Comparison of ENCODE assay signal across 8 cellular contexts in genomic region chr3:81910244-81910852, GRCh38.
DNase-seq lines count a peak whose midpoint lies in the region; ATAC-seq and TF ChIP-seq lines count a peak whose summit lies in the region.

No MANE protein-coding gene starts in this region.

- no peaks in the 10 kb centered on the region for H3K9me3 Mint-ChIP-seq in mesothelial cell of epicardium

- no peak overlapping the region for H3K4me3 Mint-ChIP-seq in mesothelial cell of epicardium

- TF ChIP-seq CTCF in AG09319 (IDR thresholded peaks at IDR 0.05; ENCODE audit: low read depth, low read length) (peak; percentile 72), GM12865 (IDR thresholded peaks at IDR 0.05; ENCODE audit: insufficient read depth, low read depth, low read length, missing control alignments) (peak; percentile 55), mesothelial cell of epicardium (IDR thresholded peaks at IDR 0.05; ENCODE audit: unreplicated experiment) (peak; percentile 88)

- H3K36me3 Mint-ChIP-seq in mesothelial cell of epicardium: no peaks in the 10 kb centered on the region

- H3K4me1 Mint-ChIP-seq in mesothelial cell of epicardium: peaks cover 18% of the 10 kb centered on the region

- H3K27me3 Mint-ChIP-seq in mesothelial cell of epicardium (ENCODE audit: low read depth): no peaks in the 10 kb centered on the region

- peak; percentile 86 for ATAC-seq in HG02885 (IDR thresholded peaks at IDR 0.05; ENCODE audit: poor library complexity, unreplicated experiment)

- H3K27ac Mint-ChIP-seq in mesothelial cell of epicardium: no peak overlapping the region

- DNase-seq in AG09319 (ENCODE audit: extremely low read depth, low read depth): no peak
- peak; percentile 42 for DNase-seq in GM12865 (ENCODE audit: low read depth)
- peak; percentile 76 for DNase-seq in NCI-H82 (lab: John Stamatoyannopoulos, UW)
- DNase-seq in cerebellum (ENCODE audit: low spot score): peak; percentile 3
- no peak for DNase-seq in mesothelial cell of epicardium (ENCODE audit: low spot score in 2 of 2, unreplicated experiment in 2 of 2)
- no peak for DNase-seq in occipital lobe (lab: John Stamatoyannopoulos, UW)
- DNase-seq in NCI-H1694 treated with DMSO at 0.1 percent for 48 hours (lab: John Stamatoyannopoulos, UW): no peak

- H3K4me3 ChIP-seq in GM12865 (ENCODE audit: low read depth, low read length): no peak overlapping the region

Comparison
In these comparisons a context has a peak if more than half of its experiments do, and no peak if none do; other contexts are left out.
1. DNase-seq: peak in GM12865 (single experiment), NCI-H82 (single experiment) and cerebellum (single experiment); none in AG09319 (single experiment), mesothelial cell of epicardium (0 of 2), occipital lobe (single experiment) and NCI-H1694 treated with DMSO at 0.1 percent for 48 hours (single experiment).
2. Peak in every context shown above with its lines, with median percentiles within 50 percentile points of each other: CTCF ChIP-seq.